In the genomic region with DNA sequence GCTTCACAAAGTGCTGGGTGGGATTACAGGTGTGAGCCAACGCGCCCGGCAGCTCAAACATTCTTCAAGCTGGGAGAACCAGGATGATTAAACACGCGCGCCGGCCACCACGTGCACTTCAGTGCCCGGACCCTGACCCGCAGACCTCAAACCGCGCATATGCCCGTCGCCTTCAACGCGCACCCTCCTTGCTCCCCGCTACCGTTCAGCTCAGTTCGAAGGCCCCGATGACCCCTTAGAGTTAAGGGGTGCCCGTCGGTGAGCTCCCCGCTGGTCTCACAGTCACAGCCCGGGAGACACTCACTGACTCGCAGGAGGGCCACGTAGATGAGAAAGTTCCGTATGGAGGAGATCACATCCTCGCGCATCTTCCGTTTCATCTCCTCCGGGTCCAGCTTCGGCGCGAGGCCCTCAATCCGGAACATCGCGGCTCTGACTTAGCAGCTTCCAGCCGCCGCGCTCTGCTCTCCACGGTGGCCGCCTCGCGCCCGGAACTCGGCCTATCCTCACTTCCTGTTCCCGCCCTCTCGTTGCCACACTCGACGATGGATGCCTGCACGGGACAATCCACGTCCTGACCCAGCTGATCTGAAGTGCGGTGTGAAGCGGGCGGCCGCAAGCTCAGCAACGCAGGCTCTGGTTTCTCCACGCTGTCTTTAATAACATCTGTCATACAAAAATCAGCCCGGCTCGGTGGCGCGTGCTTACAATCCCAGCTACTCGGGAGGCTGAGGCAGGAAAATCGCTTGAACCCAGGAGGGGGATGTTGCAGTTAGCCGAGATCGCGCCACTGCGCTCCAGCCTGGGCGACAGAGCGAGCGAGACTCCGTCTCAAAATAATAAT, we compare ENCODE assay signal across 8 cellular contexts. TPM values are rescaled to one million over a fixed set of nuclear protein-coding genes. Genes with fewer than 3 reads are reported as not detected.
DNase-seq lines count a peak whose midpoint lies in the region; ATAC-seq and TF ChIP-seq lines count a peak whose summit lies in the region.

A gene (minus strand): TSS at position 490 of the 844 bp plus-strand sequence. CDS start 65 bp downstream, at position 425.

- H3K27me3 ChIP-seq in CD4-positive, CD25-positive, alpha-beta regulatory T cell (ENCODE audit: control insufficient read depth, insufficient read depth, low read length) = peaks cover 14% of the 10 kb centered on the region
- H3K27me3 ChIP-seq in dorsolateral prefrontal cortex (no peaks in the 10 kb centered on the region), right lobe of liver (no peaks in the 10 kb centered on the region)

- peaks cover 8% of the 10 kb centered on the region for H3K36me3 Mint-ChIP-seq in CD4-positive, CD25-positive, alpha-beta regulatory T cell
- peaks cover 34% of the 10 kb centered on the region for H3K36me3 Mint-ChIP-seq in activated CD4-positive, alpha-beta memory T cell treated with anti-CD3 and anti-CD28 coated beads for 36 hours

- peak within 1 kb of the TSS; percentile 93 to 100 (median 96) for H3K4me3 Mint-ChIP-seq in CD4-positive, CD25-positive, alpha-beta regulatory T cell
- H3K4me3 Mint-ChIP-seq in activated CD4-positive, alpha-beta memory T cell treated with anti-CD3 and anti-CD28 coated beads for 36 hours = peak within 1 kb of the TSS; percentile 100

- H3K36me3 ChIP-seq in CD4-positive, CD25-positive, alpha-beta regulatory T cell (ENCODE audit: control insufficient read depth, insufficient read depth, low read length) = peaks cover 20% of the 10 kb centered on the region
- peaks cover 0 to 15% (median 6%) of the 10 kb centered on the region in 4 donors for H3K36me3 ChIP-seq in right lobe of liver

- DNase-seq in CD4-positive, CD25-positive, alpha-beta regulatory T cell = peak; percentile 85 to 96 (median 91)
- DNase-seq in NCI-H82 (lab: John Stamatoyannopoulos, UW) = peak; percentile 93
- DNase-seq in activated CD4-positive, alpha-beta memory T cell treated with anti-CD3 and anti-CD28 coated beads for 36 hours = peak; percentile 96
- DNase-seq in dorsolateral prefrontal cortex = peak; percentile 89 to 96 (median 93)
- DNase-seq in right lobe of liver = peak; percentile 93 to 95 (median 94)
- peak; percentile 84 to 88 for DNase-seq in stimulated activated CD4-positive, alpha-beta T cell treated with anti-CD3 and anti-CD28 coated beads, Interleukin-4, amount 100 ng/mL, for 4 hours

- peaks cover 29% of the 10 kb centered on the region for H3K4me1 ChIP-seq in CD4-positive, CD25-positive, alpha-beta regulatory T cell (ENCODE audit: control insufficient read depth, insufficient read depth, low read length, poor library complexity, severe bottlenecking)
- H3K4me1 ChIP-seq in right lobe of liver = peaks cover 0 to 21% (median 0%) of the 10 kb centered on the region in 4 donors

- H3K27ac ChIP-seq in CD4-positive, CD25-positive, alpha-beta regulatory T cell (ENCODE audit: insufficient read depth, low read length, poor library complexity, severe bottlenecking) = peak within 1 kb of the TSS; percentile 70
- H3K27ac ChIP-seq in dorsolateral prefrontal cortex (peak within 1 kb of the TSS in 58 of 59 donors; percentile 43 to 97 (median 87)), right lobe of liver (peak within 1 kb of the TSS; percentile 62 to 74 (median 69))

- H3K27ac Mint-ChIP-seq in CD4-positive, CD25-positive, alpha-beta regulatory T cell = peak within 1 kb of the TSS; percentile 96 to 99 (median 98)
- peak within 1 kb of the TSS; percentile 98 for H3K27ac Mint-ChIP-seq in activated CD4-positive, alpha-beta memory T cell treated with anti-CD3 and anti-CD28 coated beads for 36 hours

- WGBS in right lobe of liver (ENCODE audit: insufficient coverage, low coverage, low lambda C conversion rate, missing lambda C conversion rate) = under 1% methylated on average over 23 of the region's 72 CpGs

- peak in 41 of 56 donors; percentile 3 to 59 (median 35) for TF ChIP-seq CTCF in dorsolateral prefrontal cortex (IDR thresholded peaks at IDR 0.05 in 54 of 56, conservative IDR thresholded peaks at IDR 0.05 in 2 of 56; ENCODE audit: low read depth in 1 of 56, partially characterized antibody in 56 of 56)
- TF ChIP-seq CTCF in right lobe of liver (IDR thresholded peaks at IDR 0.05) = no peak

- TF ChIP-seq POLR2A in right lobe of liver (IDR thresholded peaks at IDR 0.05) = peak; percentile 86

- CTCF ChIA-PET in activated CD4-positive, alpha-beta memory T cell treated with anti-CD3 and anti-CD28 coated beads for 36 hours (lab: Charles Lee) = interaction anchor here (0.9 to 2.6 kb wide), 11 partner anchors 9 to 187 kb away, joined by 3 to 12 read pairs (median 3); a partner anchor contains a TSS

- H3K4me3 ChIP-seq in CD4-positive, CD25-positive, alpha-beta regulatory T cell (ENCODE audit: low read depth, low read length) = peak within 1 kb of the TSS; percentile 81
- peak within 1 kb of the TSS; percentile 63 to 100 (median 94) for H3K4me3 ChIP-seq in dorsolateral prefrontal cortex
- peak within 1 kb of the TSS; percentile 70 to 95 (median 77) for H3K4me3 ChIP-seq in right lobe of liver

- intact Hi-C loops in activated CD4-positive, alpha-beta memory T cell treated with anti-CD3 and anti-CD28 coated beads for 36 hours (cut with micrococcal nuclease) = loop anchor here (1.0 to 10.0 kb wide), 8 partner anchors 18 to 310 kb away; a partner anchor contains a TSS
- intact Hi-C loops in dorsolateral prefrontal cortex (cut with DNase I) (loop anchor here (5.0 to 10.0 kb wide), 7 partner anchors 60 to 310 kb away; a partner anchor contains a TSS), right lobe of liver (cut with DNase I) (no loop called here)

- no peaks in the 10 kb centered on the region for H3K9me3 Mint-ChIP-seq in CD4-positive, CD25-positive, alpha-beta regulatory T cell
- H3K9me3 Mint-ChIP-seq in activated CD4-positive, alpha-beta memory T cell treated with anti-CD3 and anti-CD28 coated beads for 36 hours = no peaks in the 10 kb centered on the region

- peaks cover 24% of the 10 kb centered on the region for H3K27me3 Mint-ChIP-seq in CD4-positive, CD25-positive, alpha-beta regulatory T cell
- peaks cover 10% of the 10 kb centered on the region for H3K27me3 Mint-ChIP-seq in activated CD4-positive, alpha-beta memory T cell treated with anti-CD3 and anti-CD28 coated beads for 36 hours

- POLR2A ChIA-PET in activated CD4-positive, alpha-beta memory T cell treated with anti-CD3 and anti-CD28 coated beads for 36 hours (lab: Charles Lee) = interaction anchor here (0.6 to 3.2 kb wide), 15 partner anchors 10 to 472 kb away, joined by 3 to 33 read pairs (median 4); a partner anchor contains a TSS

- peaks cover 4 to 49% (median 32%) of the 10 kb centered on the region in 4 donors for H3K4me1 Mint-ChIP-seq in CD4-positive, CD25-positive, alpha-beta regulatory T cell
- peaks cover 32% of the 10 kb centered on the region for H3K4me1 Mint-ChIP-seq in activated CD4-positive, alpha-beta memory T cell treated with anti-CD3 and anti-CD28 coated beads for 36 hours (ENCODE audit: low read depth)

- no peaks in the 10 kb centered on the region for H3K9me3 ChIP-seq in CD4-positive, CD25-positive, alpha-beta regulatory T cell (ENCODE audit: control insufficient read depth in 2 of 2, low read length in 2 of 2)
- no peaks in the 10 kb centered on the region for H3K9me3 ChIP-seq in right lobe of liver

- ATAC-seq in CD4-positive, CD25-positive, alpha-beta regulatory T cell (ENCODE audit: low read depth in 2 of 2) = peak; percentile 94 to 97
- ATAC-seq in GM19452 (IDR thresholded peaks at IDR 0.05; ENCODE audit: unreplicated experiment) (peak; percentile 91), HG03575 (IDR thresholded peaks at IDR 0.05; ENCODE audit: extremely low read depth, insufficient number of reproducible peaks, low FRiP score, unreplicated experiment) (peak; percentile 47), right lobe of liver (peak; percentile 97 to 98 (median 97))

RNA-seq across cellular contexts. Expression of the gene that starts here (rescaled TPM):
- 31.9 TPM for total RNA-seq in CD4-positive, CD25-positive, alpha-beta regulatory T cell
- polyA plus RNA-seq in CD4-positive, CD25-positive, alpha-beta regulatory T cell = 100 to 1,000 TPM; 146 to 198 (median 168) TPM
- total RNA-seq in activated CD4-positive, alpha-beta memory T cell treated with anti-CD3 and anti-CD28 coated beads for 36 hours = 100 to 1,000 TPM; 146 to 147 TPM
- total RNA-seq in dorsolateral prefrontal cortex = 10 to 100 TPM; 30.0 to 71.9 (median 50.0) TPM
- 10 to 100 TPM; 30.9 to 58.9 (median 32.9) TPM for total RNA-seq in right lobe of liver

Comparison
In these comparisons a context has a peak if more than half of its experiments do, and no peak if none do; other contexts are left out.
1. Peak in every context shown above with its lines: DNase-seq, ATAC-seq, H3K4me3 ChIP-seq and H3K27ac ChIP-seq.
2. ATAC-seq: peak in every context shown above with its lines; median percentile 97 in right lobe of liver; 96 in CD4-positive, CD25-positive, alpha-beta regulatory T cell; 91 in GM19452; 47 in HG03575.
3. CTCF ChIP-seq: peak in dorsolateral prefrontal cortex (41 of 56); none in right lobe of liver (0 of 4).
4. intact Hi-C loops: an anchor here in activated CD4-positive, alpha-beta memory T cell treated with anti-CD3 and anti-CD28 coated beads for 36 hours (1.0 to 10.0 kb wide) and dorsolateral prefrontal cortex (5.0 to 10.0 kb wide); none called in right lobe of liver.